8 cellular contexts compared by ENCODE assay signal in the genomic region with DNA sequence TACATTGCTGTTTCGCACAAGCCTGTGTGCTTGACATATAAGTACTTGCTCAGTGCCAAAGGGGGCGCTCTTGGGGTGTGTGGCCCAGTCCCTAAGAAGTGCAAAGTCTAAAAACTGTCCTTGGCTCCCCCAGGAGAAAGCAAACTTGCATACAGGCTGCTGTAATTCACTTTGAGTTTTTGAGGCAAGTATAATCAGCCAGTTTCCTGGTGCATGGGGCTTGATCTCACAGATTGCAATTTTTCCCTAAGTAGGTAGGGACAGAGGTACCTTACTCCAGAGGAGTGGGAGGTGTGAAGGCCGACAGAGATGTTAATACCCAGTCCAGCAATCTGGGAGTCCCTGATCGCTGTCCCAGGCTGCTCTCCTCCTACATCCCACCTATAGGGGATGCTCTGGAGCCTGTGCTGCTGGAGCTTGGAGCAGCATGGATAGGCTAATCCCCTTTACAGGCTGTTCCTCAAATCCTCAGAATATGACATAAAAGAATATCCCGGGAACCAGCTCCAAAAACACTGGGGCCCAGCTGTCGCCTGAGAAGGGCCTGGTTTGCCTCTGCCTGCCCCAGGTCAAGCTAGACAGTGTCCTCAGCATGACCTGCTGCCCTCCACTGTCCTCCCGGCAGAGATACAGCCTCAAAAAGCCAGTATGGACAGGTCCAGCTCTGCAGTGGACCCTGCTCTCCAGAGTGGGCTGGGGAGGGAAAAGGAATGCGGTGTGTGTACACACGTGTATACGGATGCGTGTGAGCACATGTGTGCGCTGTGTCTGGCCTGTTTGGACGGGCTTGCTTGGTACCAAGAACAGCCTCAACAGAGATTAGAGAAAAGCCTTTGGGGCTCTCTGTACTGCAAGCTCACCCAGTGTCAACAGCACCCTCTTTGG.
A peak's percentile ranks its signal among the peaks of the same experiment; 100 is the strongest.
DNase-seq lines count a peak whose midpoint lies in the region; FAIRE-seq and TF ChIP-seq lines count a peak whose summit lies in the region.

No MANE protein-coding gene starts in this region.

- TF ChIP-seq CTCF in GM12865 (IDR thresholded peaks at IDR 0.05; ENCODE audit: insufficient read depth, low read depth, low read length, missing control alignments) (peak; percentile 12), H1 (IDR thresholded peaks at IDR 0.05; ENCODE audit: control extremely low read depth in 1 of 3, insufficient read depth in 1 of 3, low read depth in 1 of 3, low read length in 3 of 3) (peak in 2 of 3 experiments; percentile 69 to 77; a peak in 3 of 4 replicates), neural cell (IDR thresholded peaks at IDR 0.05; ENCODE audit: poor library complexity, severe bottlenecking) (peak; percentile 31)

- H3K27ac ChIP-seq in H1 (ENCODE audit: low read depth, low read length) (peak overlapping the region; percentile 56), neural cell (ENCODE audit: low read length) (no peak overlapping the region)

- H2AK5ac ChIP-seq in H1 (ENCODE audit: low read depth, low read length) = 0 out of 2 replicates have a peak overlapping the region, but pooled peaks have one; percentile 14

- peak; percentile 33 to 48; a peak in 3 of 4 replicates for TF ChIP-seq RAD21 in H1 (IDR thresholded peaks at IDR 0.05 in 1 of 2, conservative IDR thresholded peaks at IDR 0.05 in 1 of 2; ENCODE audit: low read depth in 2 of 2, low read length in 2 of 2)
- no peak for TF ChIP-seq RAD21 in neural cell (conservative IDR thresholded peaks at IDR 0.05)

- no peaks in the 10 kb centered on the region for H3K9me2 ChIP-seq in neural cell (ENCODE audit: insufficient read depth, low read length)

- CTCF ChIA-PET in H1 (lab: Charles Lee; ENCODE audit: partially characterized antibody) = interaction anchor here (0.6 to 13.3 kb wide), 59 partner anchors 9 to 523 kb away, joined by 3 to 217 read pairs (median 4); no protein-coding TSS in a partner anchor

- H3K36me3 ChIP-seq in H1 (ENCODE audit: control insufficient read depth in 2 of 4, insufficient read depth in 4 of 4, low read length in 3 of 4) = no peaks in the 10 kb centered on the region
- H3K36me3 ChIP-seq in neural cell (ENCODE audit: insufficient read depth, low read length) = no peaks in the 10 kb centered on the region

- H4K20me1 ChIP-seq in H1 (replicated peaks in 1 of 2; ENCODE audit: control insufficient read depth in 1 of 2, insufficient read depth in 2 of 2, low read length in 2 of 2) (no peaks in the 10 kb centered on the region), neural cell (ENCODE audit: insufficient read depth) (no peaks in the 10 kb centered on the region)

- H3K4me3 ChIP-seq in GM12865 (ENCODE audit: low read depth, low read length) (no peak overlapping the region), H1 (ENCODE audit: extremely low read depth in 1 of 4, insufficient read depth in 2 of 4, low read depth in 3 of 4, low read length in 4 of 4) (no peak overlapping the region; a peak in 1 of 8 replicates), neural cell (ENCODE audit: low read length) (no peak overlapping the region)

- H2BK120ac ChIP-seq in H1 (replicated peaks; ENCODE audit: low read depth, low read length) = peak overlapping the region; percentile 89

- no peak overlapping the region for H3K56ac ChIP-seq in H1 (replicated peaks; ENCODE audit: insufficient read length, low read depth, low read length)

- H2BK15ac ChIP-seq in H1 (ENCODE audit: low read length) = peak overlapping the region; percentile 81

- H2BK20ac ChIP-seq in H1 (ENCODE audit: low read length) = peak overlapping the region; percentile 98

- H3K14ac ChIP-seq in H1 (ENCODE audit: insufficient read length) = no peak overlapping the region

- peak overlapping the region; percentile 84 for H2BK5ac ChIP-seq in H1 (ENCODE audit: low read depth, low read length)

- H3K4me2 ChIP-seq in H1 (ENCODE audit: insufficient read depth in 1 of 2, low read depth in 2 of 2, low read length in 2 of 2) = 0 out of 4 replicates have a peak overlapping the region, but pooled peaks of 1 of the 2 experiments have one; percentile 34
- H3K4me2 ChIP-seq in neural cell (ENCODE audit: low read length) = no peak overlapping the region

- POLR2A ChIA-PET in H1 (lab: Charles Lee; ENCODE audit: partially characterized antibody) = no interaction called here

- H3K18ac ChIP-seq in H1 (ENCODE audit: extremely low read depth, low read length) = peak overlapping the region; percentile 52

- DNase-seq in GM12865 (ENCODE audit: low read depth) = peak; percentile 39
- peak; percentile 10 for DNase-seq in NCI-H748 treated with DMSO at 0.1 percent for 48 hours (lab: John Stamatoyannopoulos, UW)
- DNase-seq in H1 (ENCODE audit: low read depth in 1 of 2, low spot score in 2 of 2) = peak in 1 of 2 experiments; percentile 70
- DNase-seq in ureter (ENCODE audit: low spot score) = no peak
- DNase-seq in C1 segment of cervical spinal cord (lab: John Stamatoyannopoulos, UW) = no peak
- no peak for DNase-seq in NCI-H128 (lab: John Stamatoyannopoulos, UW; ENCODE audit: unreplicated experiment)
- no peak for DNase-seq in DMS79 (lab: John Stamatoyannopoulos, UW)

- H3K27me3 ChIP-seq in H1 (replicated peaks in 1 of 4; ENCODE audit: control insufficient read depth in 3 of 4, extremely low read depth in 1 of 4, insufficient read depth in 3 of 4, low read length in 3 of 4) (no peaks in the 10 kb centered on the region), neural cell (ENCODE audit: insufficient read depth, low read depth, low read length) (no peaks in the 10 kb centered on the region)

- H3K9me3 ChIP-seq in H1 (ENCODE audit: insufficient read depth in 2 of 2, low read depth in 1 of 2, low read length in 1 of 2) (no peaks in the 10 kb centered on the region), neural cell (ENCODE audit: low read length) (no peaks in the 10 kb centered on the region)

- H4K91ac ChIP-seq in H1 (replicated peaks; ENCODE audit: insufficient read length, low read length) = peak overlapping the region; percentile 93

- WGBS in H1 (ENCODE audit: extremely low coverage in 1 of 2, insufficient coverage in 1 of 2, insufficient read length in 1 of 2, insufficient replicate concordance in 2 of 2, low coverage in 1 of 2, low lambda C conversion rate in 2 of 2, missing lambda C conversion rate in 1 of 2), 2 experiments = 72% methylated on average over 13 of the region's 13 CpGs; no CpG with 5 or more reads in 1 of the 2 experiments

- H3K79me2 ChIP-seq in H1 (ENCODE audit: control insufficient read depth in 1 of 2, insufficient read depth in 2 of 2, low read length in 2 of 2) (no peaks in the 10 kb centered on the region), neural cell (replicated peaks; ENCODE audit: insufficient read depth, low read length) (no peaks in the 10 kb centered on the region)

- H3K79me1 ChIP-seq in H1 (ENCODE audit: low read depth, low read length) = no peaks in the 10 kb centered on the region

- no peak overlapping the region for H3K23ac ChIP-seq in H1 (ENCODE audit: insufficient read length)

- peak overlapping the region; percentile 42; the same call in 1 of the 2 replicates for H4K8ac ChIP-seq in H1 (ENCODE audit: extremely low read depth, insufficient read depth, low read length)

- 0 out of 7 replicates have a peak overlapping the region, but pooled peaks of 2 of the 4 experiments have one; percentile 8 to 29 for H3K9ac ChIP-seq in H1 (replicated peaks in 1 of 4; ENCODE audit: extremely low read depth in 1 of 4, low read depth in 3 of 4, low read length in 3 of 4)
- no peak overlapping the region for H3K9ac ChIP-seq in neural cell (ENCODE audit: low read length)

- peak overlapping the region; percentile 98 for H2BK12ac ChIP-seq in H1 (ENCODE audit: low read depth, low read length)

- H3K23me2 ChIP-seq in H1 (ENCODE audit: low read depth, low read length) = no peaks in the 10 kb centered on the region

- FAIRE-seq in H1 (lab: Jason Lieb, UNC) = no peak

- H4K5ac ChIP-seq in H1 (ENCODE audit: insufficient read length, low read depth, low read length) = no peak overlapping the region

- H3K4ac ChIP-seq in H1 (replicated peaks; ENCODE audit: insufficient read length, low read depth, low read length) = peak overlapping the region; percentile 58

- TF ChIP-seq EP300 in H1 (IDR thresholded peaks at IDR 0.05; ENCODE audit: borderline replicate concordance in 1 of 2, low read depth in 2 of 2, low read length in 2 of 2) (no peak), neural cell (conservative IDR thresholded peaks at IDR 0.05; ENCODE audit: poor library complexity, severe bottlenecking) (no peak)

- H3K4me1 ChIP-seq in H1 (replicated peaks in 1 of 4; ENCODE audit: control insufficient read depth in 3 of 4, insufficient read depth in 4 of 4, low read length in 3 of 4) = peaks cover 29 to 49% (median 41%) of the 10 kb centered on the region in 4 experiments

- H2AFZ ChIP-seq in H1 (ENCODE audit: low read length) (0 out of 2 replicates have a peak overlapping the region, but pooled peaks have one; percentile 27), neural cell (ENCODE audit: low read depth, low read length) (no peak overlapping the region)

- no peaks in the 10 kb centered on the region for H3F3A ChIP-seq in neural cell (ENCODE audit: insufficient read depth, low read length, poor library complexity, severe bottlenecking)

- no peak for TF ChIP-seq POLR2A in H1 (IDR thresholded peaks at IDR 0.05; ENCODE audit: control extremely low read depth in 1 of 2, low read depth in 2 of 2, low read length in 2 of 2)

TF ChIP-seq in H1, 55 proteins besides CTCF, POLR2A, EP300 and RAD21 (continues in another document):
- TF ChIP-seq CHD1 (IDR thresholded peaks at IDR 0.05; ENCODE audit: low read depth, low read length) (no peak), KDM1A (IDR thresholded peaks at IDR 0.05; ENCODE audit: borderline replicate concordance, low read length) (no peak), TEAD4 (IDR thresholded peaks at IDR 0.05; ENCODE audit: low read depth, low read length) (no peak), HDAC2 (IDR thresholded peaks at IDR 0.05; ENCODE audit: borderline replicate concordance in 1 of 2, low read depth in 2 of 2, low read length in 2 of 2) (no peak), BRCA1 (IDR thresholded peaks at IDR 0.05; ENCODE audit: low read depth, low read length) (no peak), HDAC6 (IDR thresholded peaks at IDR 0.05; ENCODE audit: low read depth, low read length) (no peak), RNF2 (IDR thresholded peaks at IDR 0.05; ENCODE audit: borderline replicate concordance, low read depth, low read length, missing control alignments, poor library complexity, severe bottlenecking) (no peak)

Comparison
In these comparisons a context has a peak if more than half of its experiments do, and no peak if none do; other contexts are left out.
1. DNase-seq: peak in GM12865 (single experiment) and NCI-H748 treated with DMSO at 0.1 percent for 48 hours (single experiment); none in ureter (single experiment), C1 segment of cervical spinal cord (0 of 14), NCI-H128 (single experiment) and DMS79 (single experiment).
2. CTCF ChIP-seq: peak in every context shown above with its lines; median percentile 73 in H1; 31 in neural cell; 12 in GM12865.